21 cellular contexts compared by ENCODE assay signal in genomic region chr16:260326-260725, GRCh38. TPM values are rescaled to one million over a fixed set of nuclear protein-coding genes. Genes with fewer than 3 reads are reported as not detected.
"Had no signal": no experiment of that assay in that cellular context is flagged by ENCODE, and none has a peak within 500 bp of the region (broad histone marks: within the 10 kb centered on the region; RNA-seq: fewer than 3 reads in every experiment).

No MANE protein-coding gene starts in this region.

- FAIRE-seq: HTR-8/SVneo, RCC 7860 had no signal

- H3K27ac ChIP-seq: HL-60 had no signal

- H3K9me3 ChIP-seq: SK-N-SH had no signal

- H3K9ac ChIP-seq: SK-N-SH had no signal

- DNase-seq: KBM-7, MV-4-11, NCI-H1048, NCI-H1105, NCI-H1417 treated with DMSO at 0.1 percent for 48 hours, NCI-H2029, NCI-H2081 treated with DMSO at 0.1 percent for 48 hours, NCI-H226, NCI-H446, NCI-H510A, NCI-H69, NCI-H774, RPMI8226, SHP77, SK-N-SH, SW 1271 had no signal

- H3K4me2 ChIP-seq: SK-N-SH had no signal

RNA-seq across cellular contexts. Expression of gene ARHGDIG, which starts 20.1 kb away (rescaled TPM):
- total RNA-seq: LHCN-M2, MCF 10A had no signal

RNA-seq across cellular contexts. Expression of gene PDIA2, which starts 22.6 kb away (rescaled TPM):
- total RNA-seq: MCF 10A had no signal
